Comparison of ENCODE assay signal across 8 cellular contexts in genomic region chr14:31026395-31027096, GRCh38. TPM values are rescaled to one million over a fixed set of nuclear protein-coding genes. Genes with fewer than 3 reads are reported as not detected.
DNase-seq lines count a peak whose midpoint lies in the region; ATAC-seq and TF ChIP-seq lines count a peak whose summit lies in the region.

No MANE protein-coding gene starts in this region.

- H3K9me3 Mint-ChIP-seq in activated T-cell treated with anti-CD3 and anti-CD28 coated beads, Interleukin-2, amount 50 U/mL, for 24 hours = no peaks in the 10 kb centered on the region

- ATAC-seq in GM21619 (IDR thresholded peaks at IDR 0.05; ENCODE audit: unreplicated experiment) = peak; percentile 89

- peaks cover 61% of the 10 kb centered on the region for H3K4me1 Mint-ChIP-seq in activated T-cell treated with anti-CD3 and anti-CD28 coated beads, Interleukin-2, amount 50 U/mL, for 24 hours (ENCODE audit: low read depth)

- DNase-seq in DMS153 treated with DMSO at 0.1 percent for 48 hours (lab: John Stamatoyannopoulos, UW; ENCODE audit: unreplicated experiment) (peak; percentile 89), OCI-M2 (lab: John Stamatoyannopoulos, UW; ENCODE audit: unreplicated experiment) (peak; percentile 92)
- DNase-seq in activated T-cell treated with anti-CD3 and anti-CD28 coated beads, Interleukin-2, amount 50 U/mL, for 24 hours = peak; percentile 93
- DNase-seq in stimulated activated CD8-positive, alpha-beta memory T cell treated with anti-CD3 and anti-CD28 coated beads, Interleukin-4, amount 100 ng/mL, for 48 hours = peak; percentile 92

- TF ChIP-seq EP300 in Ishikawa (IDR thresholded peaks at IDR 0.05; ENCODE audit: borderline replicate concordance) = no peak

- 0 to 1% methylated on average over 47 to 48 of the region's 48 CpGs for WGBS in esophagus, 2 donors

- peaks cover 36% of the 10 kb centered on the region for H3K36me3 Mint-ChIP-seq in activated T-cell treated with anti-CD3 and anti-CD28 coated beads, Interleukin-2, amount 50 U/mL, for 24 hours (ENCODE audit: low read depth)

- H3K36me3 ChIP-seq in esophagus (ENCODE audit: control insufficient read depth in 2 of 2, insufficient read depth in 2 of 2, low read length in 1 of 2) (no peaks in the 10 kb centered on the region), mucosa of stomach (ENCODE audit: control insufficient read depth, insufficient read depth, low read length) (no peaks in the 10 kb centered on the region)

- H3K9me3 ChIP-seq in esophagus (ENCODE audit: control insufficient read depth in 2 of 2, insufficient read depth in 1 of 2, low read depth in 1 of 2, low read length in 1 of 2) (no peaks in the 10 kb centered on the region), mucosa of stomach (ENCODE audit: control insufficient read depth, low read length) (no peaks in the 10 kb centered on the region)

- H3K4me3 ChIP-seq in esophagus (ENCODE audit: low read depth in 1 of 2, low read length in 2 of 2) = peak overlapping the region; percentile 96 to 97
- peak overlapping the region; percentile 88 for H3K4me3 ChIP-seq in mucosa of stomach (ENCODE audit: low read length)

- H3K4me3 Mint-ChIP-seq in activated T-cell treated with anti-CD3 and anti-CD28 coated beads, Interleukin-2, amount 50 U/mL, for 24 hours = peak overlapping the region; percentile 86

- H3K9ac ChIP-seq in mucosa of stomach (ENCODE audit: low read length) = peak overlapping the region; percentile 99

- H3K4me1 ChIP-seq in esophagus (ENCODE audit: control insufficient read depth in 2 of 2, insufficient read depth in 2 of 2, low read length in 1 of 2) = no peaks in the 10 kb centered on the region
- H3K4me1 ChIP-seq in mucosa of stomach (ENCODE audit: control insufficient read depth, insufficient read depth, low read length) = peaks cover 8% of the 10 kb centered on the region

- peak overlapping the region; percentile 90 to 98 for H3K27ac ChIP-seq in esophagus (ENCODE audit: low read depth in 2 of 2, low read length in 1 of 2)

- H3K27me3 Mint-ChIP-seq in activated T-cell treated with anti-CD3 and anti-CD28 coated beads, Interleukin-2, amount 50 U/mL, for 24 hours = no peaks in the 10 kb centered on the region

- H3K27me3 ChIP-seq in esophagus (ENCODE audit: control insufficient read depth in 1 of 2, insufficient read depth in 2 of 2, low read length in 2 of 2) = no peaks in the 10 kb centered on the region
- no peaks in the 10 kb centered on the region for H3K27me3 ChIP-seq in mucosa of stomach (ENCODE audit: control insufficient read depth, insufficient read depth, low read length)

- no peak for TF ChIP-seq RAD21 in Ishikawa (IDR thresholded peaks at IDR 0.05; ENCODE audit: low read depth)

- H3K27ac Mint-ChIP-seq in activated T-cell treated with anti-CD3 and anti-CD28 coated beads, Interleukin-2, amount 50 U/mL, for 24 hours = peak overlapping the region; percentile 97

TF ChIP-seq in Ishikawa, 13 proteins besides CTCF, POLR2A, EP300 and RAD21:
- TF ChIP-seq TCF12 (IDR thresholded peaks at IDR 0.05; ENCODE audit: low read depth) = peak; percentile 36; the same call in 1 of the 2 replicates
- TF ChIP-seq, protein P1, sequence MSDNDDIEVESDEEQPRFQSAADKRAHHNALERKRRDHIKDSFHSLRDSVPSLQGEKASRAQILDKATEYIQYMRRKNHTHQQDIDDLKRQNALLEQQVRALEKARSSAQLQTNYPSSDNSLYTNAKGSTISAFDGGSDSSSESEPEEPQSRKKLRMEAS (IDR thresholded peaks at IDR 0.05) = peak; percentile 22; the same call in 1 of the 2 replicates
- TF ChIP-seq, protein P2, sequence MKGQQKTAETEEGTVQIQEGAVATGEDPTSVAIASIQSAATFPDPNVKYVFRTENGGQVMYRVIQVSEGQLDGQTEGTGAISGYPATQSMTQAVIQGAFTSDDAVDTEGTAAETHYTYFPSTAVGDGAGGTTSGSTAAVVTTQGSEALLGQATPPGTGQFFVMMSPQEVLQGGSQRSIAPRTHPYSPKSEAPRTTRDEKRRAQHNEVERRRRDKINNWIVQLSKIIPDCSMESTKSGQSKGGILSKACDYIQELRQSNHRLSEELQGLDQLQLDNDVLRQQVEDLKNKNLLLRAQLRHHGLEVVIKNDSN (IDR thresholded peaks at IDR 0.05) = 0 out of 2 replicates have a peak, but pooled peaks have one; percentile 4
- TF ChIP-seq NFIC (IDR thresholded peaks at IDR 0.05) = peak; percentile 94
- no peak; the same call in none of the 2 replicates for TF ChIP-seq TAF1 (IDR thresholded peaks at IDR 0.05; ENCODE audit: low read depth)

RNA-seq across cellular contexts. Expression of gene STRN3, which starts 0.4 kb away (rescaled TPM):
- 1 to 10 TPM; 7.4 to 9.5 TPM for polyA plus RNA-seq in esophagus

RNA-seq across cellular contexts. Expression of gene AP4S1, which starts 1.1 kb away (rescaled TPM):
- 1 to 10 TPM; 2.4 to 3.7 TPM for polyA plus RNA-seq in esophagus

Comparison
In these comparisons a context has a peak if more than half of its experiments do, and no peak if none do; other contexts are left out.
1. Peak in every context shown above with its lines: DNase-seq, ATAC-seq, H3K4me3 ChIP-seq and H3K27ac ChIP-seq.